Comparison of ENCODE assay signal across 1 cellular context in genomic region chr15:38648116-38648843, GRCh38.
A peak's percentile ranks its signal among the peaks of the same experiment; 100 is the strongest.
TF ChIP-seq lines count a peak whose summit lies in the region.

No MANE protein-coding gene starts in this region.

TF ChIP-seq in K562, 482 proteins besides CTCF, POLR2A, EP300 and RAD21 (continued from another document):
- TF ChIP-seq, protein P1, sequence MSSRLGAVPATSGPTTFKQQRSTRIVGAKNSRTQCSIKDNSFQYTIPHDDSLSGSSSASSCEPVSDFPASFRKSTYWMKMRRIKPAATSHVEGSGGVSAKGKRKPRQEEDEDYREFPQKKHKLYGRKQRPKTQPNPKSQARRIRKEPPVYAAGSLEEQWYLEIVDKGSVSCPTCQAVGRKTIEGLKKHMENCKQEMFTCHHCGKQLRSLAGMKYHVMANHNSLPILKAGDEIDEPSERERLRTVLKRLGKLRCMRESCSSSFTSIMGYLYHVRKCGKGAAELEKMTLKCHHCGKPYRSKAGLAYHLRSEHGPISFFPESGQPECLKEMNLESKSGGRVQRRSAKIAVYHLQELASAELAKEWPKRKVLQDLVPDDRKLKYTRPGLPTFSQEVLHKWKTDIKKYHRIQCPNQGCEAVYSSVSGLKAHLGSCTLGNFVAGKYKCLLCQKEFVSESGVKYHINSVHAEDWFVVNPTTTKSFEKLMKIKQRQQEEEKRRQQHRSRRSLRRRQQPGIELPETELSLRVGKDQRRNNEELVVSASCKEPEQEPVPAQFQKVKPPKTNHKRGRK (tag; IDR thresholded peaks at IDR 0.05) = 0 out of 2 replicates have a peak, but pooled peaks have one; percentile 36
